12 cellular contexts compared by ENCODE assay signal in the genomic region with DNA sequence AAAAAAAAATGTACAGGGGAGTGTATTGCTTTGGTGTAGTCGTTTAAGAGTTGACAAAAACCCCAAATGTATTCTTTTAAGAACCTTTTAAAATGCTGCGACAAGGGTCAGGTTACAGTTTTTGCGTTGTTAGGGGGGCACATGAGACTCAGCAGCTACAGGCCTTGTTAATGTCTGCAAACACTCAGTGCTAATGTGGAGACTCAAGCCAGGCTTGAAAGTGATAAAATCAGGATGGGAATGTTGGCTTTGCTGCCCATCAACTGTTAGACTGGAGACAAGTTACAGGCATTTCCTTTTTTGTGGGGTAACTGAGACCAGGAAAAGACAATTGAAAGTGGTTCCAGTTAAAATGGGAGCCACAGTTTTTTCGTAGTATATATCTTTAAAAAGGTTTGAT.
DNase-seq lines count a peak whose midpoint lies in the region; ATAC-seq lines count a peak whose summit lies in the region.
"Had no signal": no experiment of that assay in that cellular context is flagged by ENCODE, and none has a peak within 500 bp of the region (broad histone marks: within the 10 kb centered on the region; RNA-seq: fewer than 3 reads in every experiment).

No MANE protein-coding gene starts in this region.

- CTCF ChIA-PET in activated CD4-positive, alpha-beta T cell treated with anti-CD3 and anti-CD28 coated beads, Interleukin-2, amount 10 ng/mL, durations not matched to agents 7 days and 5 days (lab: Charles Lee) = interaction anchor here (0.9 kb wide), 1 partner anchor 18 kb away, joined by 4 read pairs; no protein-coding TSS in a partner anchor

- H3K27me3 Mint-ChIP-seq in activated CD4-positive, alpha-beta T cell treated with anti-CD3 and anti-CD28 coated beads, Interleukin-2, amount 10 ng/mL, durations not matched to agents 7 days and 5 days = no peaks in the 10 kb centered on the region
- H3K27me3 Mint-ChIP-seq in activated naive CD8-positive, alpha-beta T cell treated with anti-CD3 and anti-CD28 coated beads for 36 hours = no peaks in the 10 kb centered on the region
- no peaks in the 10 kb centered on the region for H3K27me3 Mint-ChIP-seq in natural killer cell treated with Interleukin-12 subunit alpha and Interleukin-12 subunit beta and Interleukin-15 and Interleukin-18, amount 100 ng/mL, for 72 hours

- H3K27ac Mint-ChIP-seq in activated CD4-positive, alpha-beta T cell treated with anti-CD3 and anti-CD28 coated beads, Interleukin-2, amount 10 ng/mL, durations not matched to agents 7 days and 5 days = peak overlapping the region; percentile 72
- peak overlapping the region; percentile 91 for H3K27ac Mint-ChIP-seq in activated naive CD8-positive, alpha-beta T cell treated with anti-CD3 and anti-CD28 coated beads for 36 hours
- peak overlapping the region; percentile 67 to 85 for H3K27ac Mint-ChIP-seq in natural killer cell treated with Interleukin-12 subunit alpha and Interleukin-12 subunit beta and Interleukin-15 and Interleukin-18, amount 100 ng/mL, for 72 hours

- H3K4me3 Mint-ChIP-seq in activated CD4-positive, alpha-beta T cell treated with anti-CD3 and anti-CD28 coated beads, Interleukin-2, amount 10 ng/mL, durations not matched to agents 7 days and 5 days = peak overlapping the region; percentile 5
- peak overlapping the region; percentile 60 for H3K4me3 Mint-ChIP-seq in activated naive CD8-positive, alpha-beta T cell treated with anti-CD3 and anti-CD28 coated beads for 36 hours
- H3K4me3 Mint-ChIP-seq in natural killer cell treated with Interleukin-12 subunit alpha and Interleukin-12 subunit beta and Interleukin-15 and Interleukin-18, amount 100 ng/mL, for 72 hours = peak overlapping the region; percentile 34

- no peak for DNase-seq in activated CD4-positive, alpha-beta T cell treated with anti-CD3 and anti-CD28 coated beads, Interleukin-2, amount 10 ng/mL, durations not matched to agents 7 days and 5 days
- no peak for DNase-seq in activated CD4-positive, alpha-beta T cell treated with anti-CD3 and anti-CD28 coated beads for 48 hours
- peak; percentile 52 for DNase-seq in NCI-H1436 (lab: John Stamatoyannopoulos, UW)
- DNase-seq in activated naive CD8-positive, alpha-beta T cell treated with anti-CD3 and anti-CD28 coated beads for 36 hours = no peak
- no peak for DNase-seq in natural killer cell treated with Interleukin-12 subunit alpha and Interleukin-12 subunit beta and Interleukin-15 and Interleukin-18, amount 100 ng/mL, for 72 hours (ENCODE audit: low spot score)
- DNase-seq in globus pallidus (ENCODE audit: low spot score) = no peak
- DNase-seq in activated CD4-positive, CD25-positive, alpha-beta regulatory T cell (lab: John Stamatoyannopoulos, UW) = no peak
- DNase-seq: activated CD4-positive, alpha-beta T cell treated with anti-CD3 and anti-CD28 coated beads for 1 hour; HCEC 1CT; NCI-H82; SHP77 treated with DMSO at 0.1 percent for 48 hours had no signal

- H3K9me3 Mint-ChIP-seq in activated CD4-positive, alpha-beta T cell treated with anti-CD3 and anti-CD28 coated beads, Interleukin-2, amount 10 ng/mL, durations not matched to agents 7 days and 5 days = peaks cover 5% of the 10 kb centered on the region
- no peaks in the 10 kb centered on the region for H3K9me3 Mint-ChIP-seq in activated naive CD8-positive, alpha-beta T cell treated with anti-CD3 and anti-CD28 coated beads for 36 hours
- no peaks in the 10 kb centered on the region for H3K9me3 Mint-ChIP-seq in natural killer cell treated with Interleukin-12 subunit alpha and Interleukin-12 subunit beta and Interleukin-15 and Interleukin-18, amount 100 ng/mL, for 72 hours

- no peak for ATAC-seq in natural killer cell treated with Interleukin-12 subunit alpha and Interleukin-12 subunit beta and Interleukin-15 and Interleukin-18, amount 100 ng/mL, for 72 hours
- ATAC-seq in GM18870 (IDR thresholded peaks at IDR 0.05; ENCODE audit: unreplicated experiment) = no peak

- POLR2A ChIA-PET in activated CD4-positive, alpha-beta T cell treated with anti-CD3 and anti-CD28 coated beads, Interleukin-2, amount 10 ng/mL, durations not matched to agents 7 days and 5 days (lab: Charles Lee) = no interaction called here

- H3K4me1 Mint-ChIP-seq in activated CD4-positive, alpha-beta T cell treated with anti-CD3 and anti-CD28 coated beads, Interleukin-2, amount 10 ng/mL, durations not matched to agents 7 days and 5 days = peaks cover 72% of the 10 kb centered on the region
- H3K4me1 Mint-ChIP-seq in activated naive CD8-positive, alpha-beta T cell treated with anti-CD3 and anti-CD28 coated beads for 36 hours = peaks cover 73% of the 10 kb centered on the region
- peaks cover 69 to 71% of the 10 kb centered on the region in 2 donors for H3K4me1 Mint-ChIP-seq in natural killer cell treated with Interleukin-12 subunit alpha and Interleukin-12 subunit beta and Interleukin-15 and Interleukin-18, amount 100 ng/mL, for 72 hours (ENCODE audit: low read depth in 2 of 2)

- peaks cover 53% of the 10 kb centered on the region for H3K36me3 Mint-ChIP-seq in activated CD4-positive, alpha-beta T cell treated with anti-CD3 and anti-CD28 coated beads, Interleukin-2, amount 10 ng/mL, durations not matched to agents 7 days and 5 days (ENCODE audit: low read depth)
- H3K36me3 Mint-ChIP-seq in activated naive CD8-positive, alpha-beta T cell treated with anti-CD3 and anti-CD28 coated beads for 36 hours = peaks cover 44% of the 10 kb centered on the region
- no peaks in the 10 kb centered on the region for H3K36me3 Mint-ChIP-seq in natural killer cell treated with Interleukin-12 subunit alpha and Interleukin-12 subunit beta and Interleukin-15 and Interleukin-18, amount 100 ng/mL, for 72 hours

Comparison
In these comparisons a context has a peak if more than half of its experiments do, and no peak if none do; other contexts are left out.
1. H3K4me3 Mint-ChIP-seq: peak in every context shown above with its lines; median percentile 60 in activated naive CD8-positive, alpha-beta T cell treated with anti-CD3 and anti-CD28 coated beads for 36 hours; 34 in natural killer cell treated with Interleukin-12 subunit alpha and Interleukin-12 subunit beta and Interleukin-15 and Interleukin-18, amount 100 ng/mL, for 72 hours; 5 in activated CD4-positive, alpha-beta T cell treated with anti-CD3 and anti-CD28 coated beads, Interleukin-2, amount 10 ng/mL, durations not matched to agents 7 days and 5 days.